In the genomic region with DNA sequence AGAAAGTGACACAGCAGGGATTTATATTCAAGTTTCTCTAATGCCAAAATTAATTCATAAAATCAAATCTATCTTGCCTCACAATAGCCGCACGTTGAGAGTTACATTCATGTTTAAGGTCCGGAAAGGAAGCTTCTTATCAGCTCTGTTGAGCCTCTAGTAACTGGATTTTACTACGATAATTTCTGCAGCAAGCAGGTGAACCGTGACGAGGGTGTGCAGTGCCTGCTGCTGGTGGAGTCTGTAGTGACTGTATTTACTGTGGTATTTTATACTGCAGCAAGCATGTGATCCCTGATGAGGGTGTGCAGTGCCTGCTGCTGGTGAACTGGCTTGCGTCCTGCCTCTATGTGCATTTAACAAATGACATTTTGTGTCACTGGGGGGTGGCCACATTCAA, we compare ENCODE assay signal across 25 cellular contexts.
DNase-seq lines count a peak whose midpoint lies in the region; ATAC-seq and TF ChIP-seq lines count a peak whose summit lies in the region.
"Had no signal": no experiment of that assay in that cellular context is flagged by ENCODE, and none has a peak within 500 bp of the region (broad histone marks: within the 10 kb centered on the region; RNA-seq: fewer than 3 reads in every experiment).

No MANE protein-coding gene starts in this region.

- TF ChIP-seq RAD21 in SK-N-SH (IDR thresholded peaks at IDR 0.05; ENCODE audit: low read length): peak; percentile 63

- intact Hi-C loops in A673 (cut with micrococcal nuclease; ENCODE audit: unreplicated experiment): no loop called here
- intact Hi-C loops in PC-3 (cut with micrococcal nuclease): no loop called here
- intact Hi-C loops in testis (cut with DNase I; ENCODE audit: low total_unique reads): no loop called here

- no peak overlapping the region for H3K9ac ChIP-seq in Loucy (ENCODE audit: low read depth, low read length, poor library complexity, severe bottlenecking)
- H3K9ac ChIP-seq in SK-N-SH: no peak overlapping the region
- no peak overlapping the region for H3K9ac ChIP-seq in PC-3 (ENCODE audit: low read length)
- H3K9ac ChIP-seq: BLaER1 treated with 17β-estradiol and CSF1 and Interleukin-3, amounts not matched to agents 10 nM and 100 nM had no signal

- H2AFZ ChIP-seq in Loucy (ENCODE audit: low read length): no peak overlapping the region
- no peak overlapping the region for H2AFZ ChIP-seq in SK-N-SH (ENCODE audit: low read depth)
- no peak overlapping the region for H2AFZ ChIP-seq in PC-3 (ENCODE audit: low read length)
- H2AFZ ChIP-seq: GM23338 had no signal

- no peak overlapping the region for H3K27ac ChIP-seq in A673 (ENCODE audit: low read depth, low read length, poor library complexity, severe bottlenecking)
- no peak overlapping the region for H3K27ac ChIP-seq in SK-N-SH (ENCODE audit: low read depth in 2 of 2, low read length in 1 of 2)
- H3K27ac ChIP-seq in PC-3 (ENCODE audit: low read length): no peak overlapping the region
- H3K27ac ChIP-seq in testis: no peak overlapping the region
- H3K27ac ChIP-seq: BLaER1 treated with 17β-estradiol and CSF1 and Interleukin-3, amounts not matched to agents 10 nM and 100 nM had no signal

- H3K9me3 ChIP-seq in A673 (ENCODE audit: low read depth, low read length, poor library complexity, severe bottlenecking) (peaks cover 5% of the 10 kb centered on the region), Loucy (ENCODE audit: insufficient read depth, low read depth, low read length) (no peaks in the 10 kb centered on the region), SK-N-SH (0 out of 2 replicates have a peak, but pooled peaks cover 7% of the 10 kb centered on the region), PC-3 (ENCODE audit: low read length) (no peaks in the 10 kb centered on the region; the same call in 1 of the 2 replicates), testis (no peaks in the 10 kb centered on the region)
- H3K9me3 ChIP-seq: MG63 had no signal

- no peaks in the 10 kb centered on the region for H3K36me3 ChIP-seq in A673 (ENCODE audit: insufficient read depth, low read length, poor library complexity, severe bottlenecking)
- no peaks in the 10 kb centered on the region for H3K36me3 ChIP-seq in Loucy (ENCODE audit: insufficient read depth, low read length)
- no peaks in the 10 kb centered on the region for H3K36me3 ChIP-seq in SK-N-SH (replicated peaks in 1 of 2; ENCODE audit: control insufficient read depth in 1 of 2, insufficient read depth in 2 of 2, low read length in 1 of 2)
- H3K36me3 ChIP-seq in PC-3 (ENCODE audit: low read depth, low read length): no peaks in the 10 kb centered on the region
- H3K36me3 ChIP-seq in testis (ENCODE audit: low read depth, missing control alignments): no peaks in the 10 kb centered on the region
- H3K36me3 ChIP-seq: BLaER1 treated with 17β-estradiol and CSF1 and Interleukin-3, amounts not matched to agents 10 nM and 100 nM; MG63 had no signal

- BruUV-seq in A673 (replicated peaks; lab: Mats Ljungman, UMichigan) (no TSS peak), PC-3 (replicated peaks; lab: Mats Ljungman, UMichigan) (no TSS peak)

- H3K27me3 Mint-ChIP-seq in type B pancreatic cell: peaks cover 20% of the 10 kb centered on the region
- H3K27me3 Mint-ChIP-seq: CD4-positive, alpha-beta T cell; T-cell had no signal

- no peak overlapping the region for H3K4me3 Mint-ChIP-seq in type B pancreatic cell
- H3K4me3 Mint-ChIP-seq: CD4-positive, alpha-beta T cell; GM23338; H9; HFFc6; T-cell had no signal

- 0 out of 2 replicates have a peak, but pooled peaks have one; percentile 20 for TF ChIP-seq CTCF in A673 (conservative IDR thresholded peaks at IDR 0.05; ENCODE audit: low read depth, low read length)
- TF ChIP-seq CTCF in Loucy (conservative IDR thresholded peaks at IDR 0.05; ENCODE audit: low read length): peak; percentile 50
- no peak for TF ChIP-seq CTCF in SK-N-SH (IDR thresholded peaks at IDR 0.05)
- no peak for TF ChIP-seq CTCF in PC-3 (conservative IDR thresholded peaks at IDR 0.05; ENCODE audit: low read depth, low read length)
- no peak for TF ChIP-seq CTCF in testis (IDR thresholded peaks at IDR 0.05)
- TF ChIP-seq CTCF in type B pancreatic cell (conservative IDR thresholded peaks at IDR 0.05): no peak

- 29% methylated on average over 7 of the region's 7 CpGs for WGBS in SK-N-SH (ENCODE audit: low lambda C conversion rate)
- 88 to 89% methylated on average over 7 of the region's 7 CpGs for whole genome bisulfite sequencing in testis, 2 donors

- POLR2A ChIA-PET in A673 (lab: Charles Lee; ENCODE audit: low non-redundant PET): no interaction called here
- POLR2A ChIA-PET in SK-N-SH (lab: Yijun Ruan, JAX): no interaction called here
- POLR2A ChIA-PET in PC-3 (lab: Charles Lee; ENCODE audit: unreplicated experiment): no interaction called here

- no peaks in the 10 kb centered on the region for H3K27me3 ChIP-seq in A673 (replicated peaks; ENCODE audit: insufficient read depth, low read depth, low read length, poor library complexity)
- H3K27me3 ChIP-seq in Loucy (ENCODE audit: insufficient read depth, low read length, poor library complexity, severe bottlenecking): no peaks in the 10 kb centered on the region
- no peaks in the 10 kb centered on the region for H3K27me3 ChIP-seq in SK-N-SH (ENCODE audit: insufficient read depth)
- peaks cover 64% of the 10 kb centered on the region for H3K27me3 ChIP-seq in PC-3 (ENCODE audit: low read length)
- H3K27me3 ChIP-seq in testis: no peaks in the 10 kb centered on the region
- H3K27me3 ChIP-seq: BLaER1 treated with 17β-estradiol and CSF1 and Interleukin-3, amounts not matched to agents 10 nM and 100 nM had no signal

- no peak overlapping the region for H3K27ac Mint-ChIP-seq in type B pancreatic cell
- H3K27ac Mint-ChIP-seq: CD4-positive, alpha-beta T cell; GM23338; H9; HFFc6; T-cell had no signal

- peaks cover 10% of the 10 kb centered on the region for H3K9me3 Mint-ChIP-seq in type B pancreatic cell
- H3K9me3 Mint-ChIP-seq: GM23338, HFFc6 had no signal

- peak in 1 of 2 experiments; percentile 37; a peak in 1 of 4 replicates for TF ChIP-seq EP300 in SK-N-SH (IDR thresholded peaks at IDR 0.05; ENCODE audit: borderline replicate concordance in 1 of 2, low read depth in 1 of 2, low read length in 1 of 2)

- no peak overlapping the region for H3K4me2 ChIP-seq in Loucy (ENCODE audit: low read depth, low read length, poor library complexity, severe bottlenecking)
- no peak overlapping the region for H3K4me2 ChIP-seq in SK-N-SH
- no peak overlapping the region for H3K4me2 ChIP-seq in PC-3 (ENCODE audit: low read length)
- H3K4me2 ChIP-seq: BLaER1 treated with 17β-estradiol and CSF1 and Interleukin-3, amounts not matched to agents 10 nM and 100 nM; GM23338 had no signal

- H3K4me1 ChIP-seq in A673 (ENCODE audit: insufficient read depth, low read length, poor library complexity, severe bottlenecking) (no peaks in the 10 kb centered on the region), Loucy (ENCODE audit: insufficient read depth, low read length, poor library complexity, severe bottlenecking) (peaks cover 3% of the 10 kb centered on the region), SK-N-SH (ENCODE audit: control insufficient read depth in 1 of 2, insufficient read depth in 2 of 2, low read depth in 1 of 2, low read length in 1 of 2) (peaks cover 0 to 8% of the 10 kb centered on the region in 2 experiments; a peak in 2 of 4 replicates), PC-3 (ENCODE audit: insufficient read depth, low read length) (no peaks in the 10 kb centered on the region), testis (no peaks in the 10 kb centered on the region)

- H4K20me1 ChIP-seq in Loucy (ENCODE audit: insufficient read depth, low read length, poor library complexity, severe bottlenecking) (no peaks in the 10 kb centered on the region), SK-N-SH (ENCODE audit: insufficient read depth) (no peaks in the 10 kb centered on the region), PC-3 (ENCODE audit: low read length) (no peaks in the 10 kb centered on the region)
- H4K20me1 ChIP-seq: BLaER1 treated with 17β-estradiol and CSF1 and Interleukin-3, amounts not matched to agents 10 nM and 100 nM had no signal

- no peak for ATAC-seq in PC-3
- ATAC-seq: GM23338, HepG2, Panc1, T-cell had no signal

- CTCF ChIA-PET in A673 (lab: Charles Lee): no interaction called here
- CTCF ChIA-PET in SK-N-SH (lab: Yijun Ruan, JAX): interaction anchor here (0.6 to 4.7 kb wide), 23 partner anchors 9 to 480 kb away, joined by 3 to 15 read pairs (median 4); partner anchors contain the start of gene SNTG2
- CTCF ChIA-PET in PC-3 (lab: Charles Lee): no interaction called here

- DNase-seq in A673 (ENCODE audit: low spot score) (peak; percentile 18), SK-N-SH (peak; percentile 76), kidney tubule cell (ENCODE audit: low spot score) (peak; percentile 20), PC-3 (no peak), testis (no peak), type B pancreatic cell (ENCODE audit: extremely low spot score, unreplicated experiment) (no peak)
- DNase-seq: CD4-positive, alpha-beta T cell; DMS53; H9; HFFc6; Kasumi-1; MG63; NCI-H1694; NCI-H2081 treated with DMSO at 0.1 percent for 48 hours; NCI-H2171 treated with DMSO at 0.1 percent for 48 hours; NCI-H345; NCI-H510A treated with DMSO at 0.1 percent for 48 hours; NCI-H774; SHP77 treated with DMSO at 0.1 percent for 48 hours; T-cell had no signal

- no peak overlapping the region for H3K4me3 ChIP-seq in A673 (ENCODE audit: low read depth, low read length, poor library complexity, severe bottlenecking)
- no peak overlapping the region for H3K4me3 ChIP-seq in Loucy (ENCODE audit: low read length, poor library complexity, severe bottlenecking)
- H3K4me3 ChIP-seq in SK-N-SH (ENCODE audit: low read depth in 2 of 2, low read length in 1 of 2): no peak overlapping the region; a peak in 1 of 4 replicates
- no peak overlapping the region for H3K4me3 ChIP-seq in PC-3 (ENCODE audit: low read length)
- no peak overlapping the region for H3K4me3 ChIP-seq in testis
- H3K4me3 ChIP-seq: BLaER1 treated with 17β-estradiol and CSF1 and Interleukin-3, amounts not matched to agents 10 nM and 100 nM; GM23338; MG63 had no signal

- TF ChIP-seq POLR2A in testis (IDR thresholded peaks at IDR 0.05): no peak

- no peaks in the 10 kb centered on the region for H3K9me2 ChIP-seq in Loucy (replicated peaks; ENCODE audit: low read depth, low read length)
- no peaks in the 10 kb centered on the region for H3K9me2 ChIP-seq in SK-N-SH
- no peaks in the 10 kb centered on the region for H3K9me2 ChIP-seq in PC-3 (replicated peaks; ENCODE audit: low read length)

- H3K79me2 ChIP-seq in Loucy (ENCODE audit: insufficient read depth, low read length): no peaks in the 10 kb centered on the region
- no peaks in the 10 kb centered on the region for H3K79me2 ChIP-seq in SK-N-SH (ENCODE audit: insufficient read depth)
- no peaks in the 10 kb centered on the region for H3K79me2 ChIP-seq in PC-3 (ENCODE audit: low read length)

- H3K4me1 Mint-ChIP-seq in type B pancreatic cell (ENCODE audit: unreplicated experiment): peaks cover 5% of the 10 kb centered on the region
- H3K4me1 Mint-ChIP-seq: T-cell had no signal

- no peaks in the 10 kb centered on the region for H3K36me3 Mint-ChIP-seq in type B pancreatic cell
- H3K36me3 Mint-ChIP-seq: T-cell had no signal

- H3F3A ChIP-seq in Loucy (ENCODE audit: low read depth): no peaks in the 10 kb centered on the region
- H3F3A ChIP-seq in SK-N-SH (replicated peaks; ENCODE audit: insufficient read depth): no peaks in the 10 kb centered on the region
- H3F3A ChIP-seq in PC-3 (ENCODE audit: low read length, unreplicated experiment): no peaks in the 10 kb centered on the region

TF ChIP-seq in SK-N-SH, 30 proteins besides CTCF, POLR2A, EP300 and RAD21 (continues in another document):
- 0 out of 2 replicates have a peak, but pooled peaks have one; percentile 63 for TF ChIP-seq FOXJ3 (CRISPR knock-in tag; IDR thresholded peaks at IDR 0.05)

Comparison
In these comparisons a context has a peak if more than half of its experiments do, and no peak if none do; other contexts are left out.
1. DNase-seq: peak in A673 (single experiment), SK-N-SH (single experiment) and kidney tubule cell (single experiment); none in PC-3 (single experiment), testis (single experiment) and type B pancreatic cell (single experiment).
2. CTCF ChIP-seq: peak in A673 (single experiment) and Loucy (single experiment); none in SK-N-SH (single experiment), PC-3 (single experiment), testis (0 of 3) and type B pancreatic cell (single experiment).